Comparison of ENCODE assay signal across 8 cellular contexts in the genomic region with DNA sequence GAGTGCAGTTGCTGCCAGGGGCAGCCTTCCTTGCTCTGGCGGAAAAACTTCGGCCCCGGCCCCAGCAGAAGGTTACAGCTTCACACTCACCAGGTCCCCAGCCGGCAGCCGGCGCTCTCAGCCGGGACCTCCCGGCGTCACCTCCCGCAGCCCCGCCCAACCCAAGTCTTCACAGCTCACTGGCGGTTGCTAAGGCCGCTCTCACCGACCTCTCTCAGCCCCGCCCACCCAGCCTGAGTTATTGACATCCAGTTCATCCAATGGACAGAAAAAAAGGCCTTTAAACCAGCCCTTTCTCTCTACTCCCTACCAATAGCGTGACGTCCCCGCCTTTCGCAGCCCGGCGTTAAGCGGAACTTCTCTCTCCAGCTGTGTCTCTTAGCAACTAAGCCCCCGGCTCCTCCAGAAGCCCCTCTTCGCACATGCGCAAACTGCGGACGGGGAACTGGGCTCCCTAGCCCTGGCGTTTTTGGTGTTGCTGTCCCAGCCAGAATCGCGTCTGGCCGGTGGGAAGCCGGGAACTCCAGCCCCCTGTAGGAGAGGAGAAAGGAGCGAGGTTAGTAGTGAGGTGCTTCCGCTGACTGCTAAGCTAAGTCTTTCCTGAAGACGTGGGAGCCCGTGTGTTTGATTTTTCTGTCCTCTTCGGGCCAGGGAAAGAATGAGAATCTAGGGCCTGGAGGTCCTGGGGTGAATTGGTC. TPM values are rescaled to one million over a fixed set of nuclear protein-coding genes. Genes with fewer than 3 reads are reported as not detected.
DNase-seq lines count a peak whose midpoint lies in the region; ATAC-seq and TF ChIP-seq lines count a peak whose summit lies in the region.

A gene (plus strand): TSS at position 376 of the 698 bp plus-strand sequence. CDS start 9,189 bp downstream, outside the sequence.

- TF ChIP-seq POLR2A in NB4 (IDR thresholded peaks at IDR 0.05; ENCODE audit: extremely low read depth, insufficient read length) = no peak

- DNase-seq in NB4 (ENCODE audit: low read depth) = peak; percentile 98
- peak; percentile 99 for DNase-seq in SK-N-DZ (ENCODE audit: low spot score)
- DNase-seq in activated naive CD4-positive, alpha-beta T cell treated with anti-CD3 and anti-CD28 coated beads, Interleukin-2, amount 50 U/mL, for 16 hours = peak; percentile 98
- DNase-seq in germinal center (ENCODE audit: low spot score) = peak; percentile 99
- peak; percentile 66 to 99 (median 98) for DNase-seq in substantia nigra (lab: John Stamatoyannopoulos, UW)

- TF ChIP-seq CTCF in NB4 (IDR thresholded peaks at IDR 0.05; ENCODE audit: low read depth, low read length) (peak; percentile 14), neutrophil (IDR thresholded peaks at IDR 0.05) (peak; percentile 52)

- H3K36me3 ChIP-seq in neutrophil = no peaks in the 10 kb centered on the region

- H3K27ac ChIP-seq in neutrophil (peak within 1 kb of the TSS; percentile 78), substantia nigra (ENCODE audit: low read depth, low read length, poor library complexity, severe bottlenecking) (peak within 1 kb of the TSS; percentile 6)

- H3K4me1 ChIP-seq in neutrophil (ENCODE audit: control insufficient read depth in 1 of 2, insufficient read depth in 1 of 2, low read depth in 1 of 2, low read length in 1 of 2) = peaks cover 13 to 15% of the 10 kb centered on the region in 2 experiments

- no peaks in the 10 kb centered on the region for H3K9me3 ChIP-seq in neutrophil

- no peaks in the 10 kb centered on the region for H3K27me3 ChIP-seq in neutrophil

- H3K4me3 ChIP-seq in GM08714 (ENCODE audit: low read length) = peak within 1 kb of the TSS; percentile 80
- peak within 1 kb of the TSS; percentile 84 for H3K4me3 ChIP-seq in NB4 (ENCODE audit: low read depth, low read length)
- peak within 1 kb of the TSS; percentile 78 to 87 for H3K4me3 ChIP-seq in neutrophil (ENCODE audit: low read depth in 1 of 2, low read length in 1 of 2)

- ATAC-seq in HG02588 (IDR thresholded peaks at IDR 0.05; ENCODE audit: unreplicated experiment) = peak; percentile 100

RNA-seq across cellular contexts. Expression of the gene that starts here (rescaled TPM):
- 0.95 and 1.6 TPM in 2 replicates for polyA plus RNA-seq in SK-N-DZ (2014; cell fraction: cytosol; rRNA removed)
- polyA plus RNA-seq in SK-N-DZ (2014; cell fraction: nucleus; rRNA removed) = 0.46 and 1.3 TPM in 2 replicates

Comparison
In these comparisons a context has a peak if more than half of its experiments do, and no peak if none do; other contexts are left out.
1. Peak in every context shown above with its lines: DNase-seq, ATAC-seq, H3K4me3 ChIP-seq and H3K27ac ChIP-seq.